In genomic region chr11:30411383-30411782, GRCh38 we compare ENCODE assay signal across 29 cellular contexts.
"Had no signal": no experiment of that assay in that cellular context is flagged by ENCODE, and none has a peak within 500 bp of the region (broad histone marks: within the 10 kb centered on the region; RNA-seq: fewer than 3 reads in every experiment).

No MANE protein-coding gene starts in this region.

- H3K9me3 Mint-ChIP-seq: activated CD4-positive, alpha-beta T cell treated with anti-CD3 and anti-CD28 coated beads, Interleukin-2, amount 10 ng/mL, durations not matched to agents 24 days and 14 days; activated CD8-positive, alpha-beta T cell treated with anti-CD3 and anti-CD28 coated beads for 36 hours; activated naive CD8-positive, alpha-beta T cell treated with anti-CD3 and anti-CD28 coated beads for 36 hours; activated T-cell treated with anti-CD3 and anti-CD28 coated beads, Interleukin-2, amount 50 U/mL, for 72 hours; activated T-helper 17 cell treated with anti-CD3 and anti-CD28 coated beads, Interleukin-2, amount 50 U/mL, for 72 hours; central memory CD8-positive, alpha-beta T cell had no signal

- H3K4me1 Mint-ChIP-seq: activated CD4-positive, alpha-beta T cell treated with anti-CD3 and anti-CD28 coated beads, Interleukin-2, amount 10 ng/mL, durations not matched to agents 24 days and 14 days; activated T-helper 17 cell treated with anti-CD3 and anti-CD28 coated beads, Interleukin-2, amount 50 U/mL, for 72 hours; central memory CD8-positive, alpha-beta T cell had no signal

- H3K4me3 Mint-ChIP-seq: activated CD4-positive, alpha-beta T cell treated with anti-CD3 and anti-CD28 coated beads, Interleukin-2, amount 10 ng/mL, durations not matched to agents 24 days and 14 days; activated CD8-positive, alpha-beta T cell treated with anti-CD3 and anti-CD28 coated beads for 36 hours; activated naive CD8-positive, alpha-beta T cell treated with anti-CD3 and anti-CD28 coated beads for 36 hours; activated T-cell treated with anti-CD3 and anti-CD28 coated beads, Interleukin-2, amount 50 U/mL, for 72 hours; activated T-helper 17 cell treated with anti-CD3 and anti-CD28 coated beads, Interleukin-2, amount 50 U/mL, for 72 hours; central memory CD8-positive, alpha-beta T cell had no signal

- H3K27me3 Mint-ChIP-seq: activated CD4-positive, alpha-beta T cell treated with anti-CD3 and anti-CD28 coated beads, Interleukin-2, amount 10 ng/mL, durations not matched to agents 24 days and 14 days; activated naive CD8-positive, alpha-beta T cell treated with anti-CD3 and anti-CD28 coated beads for 36 hours had no signal

- H3K27ac Mint-ChIP-seq: activated CD4-positive, alpha-beta T cell treated with anti-CD3 and anti-CD28 coated beads, Interleukin-2, amount 10 ng/mL, durations not matched to agents 24 days and 14 days; activated CD8-positive, alpha-beta T cell treated with anti-CD3 and anti-CD28 coated beads for 36 hours; activated naive CD8-positive, alpha-beta T cell treated with anti-CD3 and anti-CD28 coated beads for 36 hours; activated T-cell treated with anti-CD3 and anti-CD28 coated beads, Interleukin-2, amount 50 U/mL, for 72 hours; activated T-helper 17 cell treated with anti-CD3 and anti-CD28 coated beads, Interleukin-2, amount 50 U/mL, for 72 hours had no signal

- DNase-seq: activated CD4-positive, alpha-beta T cell treated with anti-CD3 and anti-CD28 coated beads, Interleukin-2, amount 10 ng/mL, durations not matched to agents 24 days and 14 days; activated CD4-positive, alpha-beta T cell treated with anti-CD3 and anti-CD28 coated beads, Interleukin-2, amount 50 U/mL, for 4 hours; activated CD8-positive, alpha-beta T cell treated with anti-CD3 and anti-CD28 coated beads for 36 hours; activated effector memory CD4-positive, alpha-beta T cell treated with anti-CD3 and anti-CD28 coated beads, Interleukin-2, amount 50 U/mL, for 16 hours; activated naive CD4-positive, alpha-beta T cell; activated naive CD4-positive, alpha-beta T cell treated with anti-CD3 and anti-CD28 coated beads, Interleukin-2, amount 50 U/mL, for 16 hours; activated naive CD8-positive, alpha-beta T cell treated with anti-CD3 and anti-CD28 coated beads for 36 hours; activated T-cell treated with anti-CD3 and anti-CD28 coated beads, Interleukin-2, amount 50 U/mL, for 1 hour; activated T-cell treated with anti-CD3 and anti-CD28 coated beads, Interleukin-2, amount 50 U/mL, for 72 hours; amniotic stem cell; aorta; Karpas-422; KBM-7; MM.1S; MV-4-11; NCI-H1092; NCI-H1417; NCI-H146; NCI-H187; NCI-H2081; NCI-H226; NCI-H446 treated with DMSO at 0.1 percent for 48 hours; NCI-H524; RPMI8226; SIG-M5; SW 1271; T1000 had no signal

- H3K36me3 Mint-ChIP-seq: activated naive CD8-positive, alpha-beta T cell treated with anti-CD3 and anti-CD28 coated beads for 36 hours had no signal
